Comparison of ENCODE assay signal across 8 cellular contexts in genomic region chr11:55942785-55943392, GRCh38. TPM values are rescaled to one million over a fixed set of nuclear protein-coding genes. Genes with fewer than 3 reads are reported as not detected.
DNase-seq lines count a peak whose midpoint lies in the region; ATAC-seq and TF ChIP-seq lines count a peak whose summit lies in the region.

No MANE protein-coding gene starts in this region.

- no peaks in the 10 kb centered on the region for H3K36me3 Mint-ChIP-seq in Caco-2 (ENCODE audit: insufficient read depth, unreplicated experiment)
- H3K36me3 Mint-ChIP-seq in activated T-helper 1 cell treated with anti-CD3 and anti-CD28 coated beads, Interleukin-12 subunit alpha, Interleukin-12 subunit beta, Interleukin-2, Interleukin-4 antibody, amounts not matched to agents 30 ng/mL and 10 ng/mL and 1 ng/mL, durations not matched to agents 14 hours and 24 hours and 36 hours (ENCODE audit: low read depth): no peaks in the 10 kb centered on the region

- POLR2A ChIA-PET in Caco-2 (lab: Charles Lee): no interaction called here

- H3K4me3 Mint-ChIP-seq in Caco-2 (ENCODE audit: unreplicated experiment): no peak overlapping the region
- H3K4me3 Mint-ChIP-seq in activated T-helper 1 cell treated with anti-CD3 and anti-CD28 coated beads, Interleukin-12 subunit alpha, Interleukin-12 subunit beta, Interleukin-2, Interleukin-4 antibody, amounts not matched to agents 30 ng/mL and 10 ng/mL and 1 ng/mL, durations not matched to agents 14 hours and 24 hours and 36 hours: no peak overlapping the region

- no TSS peak for BruUV-seq in Caco-2 (replicated peaks; lab: Mats Ljungman, UMichigan)

- no peaks in the 10 kb centered on the region for H3K9me3 ChIP-seq in Caco-2

- H3K4me1 ChIP-seq in Caco-2: peaks cover 5% of the 10 kb centered on the region; the same call in 1 of the 2 replicates

- peak in 1 of 2 experiments; percentile 57 for DNase-seq in Caco-2
- peak; percentile 4 for DNase-seq in H7
- DNase-seq in NCI-H69 (lab: John Stamatoyannopoulos, UW): peak; percentile 25
- peak; percentile 3 for DNase-seq in epithelial cell of proximal tubule (ENCODE audit: low read depth)
- peak; percentile 81 for DNase-seq in superior temporal gyrus (ENCODE audit: extremely low spot score)
- DNase-seq in activated T-helper 1 cell treated with anti-CD3 and anti-CD28 coated beads, Interleukin-12 subunit alpha, Interleukin-12 subunit beta, Interleukin-2, Interleukin-4 antibody, amounts not matched to agents 30 ng/mL and 10 ng/mL and 1 ng/mL, durations not matched to agents 14 hours and 24 hours and 36 hours (ENCODE audit: low spot score): no peak

- H3K4me3 ChIP-seq in Caco-2 (ENCODE audit: low read depth, low read length) (no peak overlapping the region), H7 (ENCODE audit: insufficient read depth, low read depth, low read length) (no peak overlapping the region), epithelial cell of proximal tubule (ENCODE audit: low read depth, low read length) (no peak overlapping the region)

- H3K27me3 ChIP-seq in Caco-2 (replicated peaks; ENCODE audit: control insufficient read depth, insufficient read depth, low read length) (no peaks in the 10 kb centered on the region), H7 (ENCODE audit: control insufficient read depth, insufficient read depth, low read length) (no peaks in the 10 kb centered on the region)

- intact Hi-C loops in Caco-2 (cut with micrococcal nuclease; ENCODE audit: unreplicated experiment): loop anchor here (1.0 to 10.0 kb wide), 3 partner anchors 146 to 840 kb away; no protein-coding TSS in a partner anchor
- intact Hi-C loops in activated T-helper 1 cell treated with anti-CD3 and anti-CD28 coated beads, Interleukin-12 subunit alpha, Interleukin-12 subunit beta, Interleukin-2, Interleukin-4 antibody, amounts not matched to agents 30 ng/mL and 10 ng/mL and 1 ng/mL, durations not matched to agents 14 hours and 24 hours and 36 hours (cut with micrococcal nuclease): loop anchor here (2.0 kb wide), 1 partner anchor 840 kb away; no protein-coding TSS in a partner anchor

- CTCF ChIA-PET in Caco-2 (lab: Charles Lee): no interaction called here

- H3K36me3 ChIP-seq in Caco-2 (ENCODE audit: control insufficient read depth, insufficient read depth, low read length): no peaks in the 10 kb centered on the region
- no peaks in the 10 kb centered on the region for H3K36me3 ChIP-seq in H7 (replicated peaks; ENCODE audit: control insufficient read depth, insufficient read depth, low read length)

- H3K27me3 Mint-ChIP-seq in Caco-2 (ENCODE audit: insufficient read depth, unreplicated experiment): peaks cover 2% of the 10 kb centered on the region
- no peaks in the 10 kb centered on the region for H3K27me3 Mint-ChIP-seq in activated T-helper 1 cell treated with anti-CD3 and anti-CD28 coated beads, Interleukin-12 subunit alpha, Interleukin-12 subunit beta, Interleukin-2, Interleukin-4 antibody, amounts not matched to agents 30 ng/mL and 10 ng/mL and 1 ng/mL, durations not matched to agents 14 hours and 24 hours and 36 hours (ENCODE audit: insufficient read depth)

- TF ChIP-seq CTCF in Caco-2 (IDR thresholded peaks at IDR 0.05; ENCODE audit: insufficient read depth in 1 of 2, low read depth in 1 of 2, low read length in 1 of 2, severe bottlenecking in 1 of 2, unreplicated experiment in 1 of 2) (peak; percentile 55 to 65), epithelial cell of proximal tubule (conservative IDR thresholded peaks at IDR 0.05; ENCODE audit: low read depth, low read length) (peak; percentile 54)

- no peaks in the 10 kb centered on the region for H3K4me1 Mint-ChIP-seq in Caco-2 (ENCODE audit: low read depth, unreplicated experiment)
- no peaks in the 10 kb centered on the region for H3K4me1 Mint-ChIP-seq in activated T-helper 1 cell treated with anti-CD3 and anti-CD28 coated beads, Interleukin-12 subunit alpha, Interleukin-12 subunit beta, Interleukin-2, Interleukin-4 antibody, amounts not matched to agents 30 ng/mL and 10 ng/mL and 1 ng/mL, durations not matched to agents 14 hours and 24 hours and 36 hours (ENCODE audit: low read depth)

- H3K9me3 Mint-ChIP-seq in Caco-2 (ENCODE audit: unreplicated experiment): no peaks in the 10 kb centered on the region
- no peaks in the 10 kb centered on the region for H3K9me3 Mint-ChIP-seq in activated T-helper 1 cell treated with anti-CD3 and anti-CD28 coated beads, Interleukin-12 subunit alpha, Interleukin-12 subunit beta, Interleukin-2, Interleukin-4 antibody, amounts not matched to agents 30 ng/mL and 10 ng/mL and 1 ng/mL, durations not matched to agents 14 hours and 24 hours and 36 hours

- H3K27ac Mint-ChIP-seq in Caco-2 (ENCODE audit: unreplicated experiment): no peak overlapping the region
- H3K27ac Mint-ChIP-seq in activated T-helper 1 cell treated with anti-CD3 and anti-CD28 coated beads, Interleukin-12 subunit alpha, Interleukin-12 subunit beta, Interleukin-2, Interleukin-4 antibody, amounts not matched to agents 30 ng/mL and 10 ng/mL and 1 ng/mL, durations not matched to agents 14 hours and 24 hours and 36 hours: no peak overlapping the region

- no peak for ATAC-seq in GM19397 (IDR thresholded peaks at IDR 0.05; ENCODE audit: unreplicated experiment)
- no peak for ATAC-seq in HG02588 (IDR thresholded peaks at IDR 0.05; ENCODE audit: unreplicated experiment)

RNA-seq across cellular contexts. Expression of gene OR5I1, which starts 6.7 kb away (rescaled TPM):
- total RNA-seq in Caco-2 (2022) (not detected in 2 replicates), epithelial cell of proximal tubule (not detected in 2 replicates)
- not detected in 2 replicates for total RNA-seq in H7 (2014; rRNA removed; shearing (Covaris generic))
- total RNA-seq in activated T-helper 1 cell treated with anti-CD3 and anti-CD28 coated beads, Interleukin-12 subunit alpha, Interleukin-12 subunit beta, Interleukin-2, Interleukin-4 antibody, amounts not matched to agents 30 ng/mL and 10 ng/mL and 1 ng/mL, durations not matched to agents 14 hours and 24 hours and 36 hours: not detected in 2 replicates

RNA-seq across cellular contexts. Expression of gene OR10AG1, which starts 26.9 kb away (rescaled TPM):
- not detected in 2 replicates for total RNA-seq in Caco-2 (2022)
- total RNA-seq in H7 (2014; rRNA removed; shearing (Covaris generic)): not detected in 2 replicates
- not detected in 2 replicates for total RNA-seq in epithelial cell of proximal tubule
- total RNA-seq in activated T-helper 1 cell treated with anti-CD3 and anti-CD28 coated beads, Interleukin-12 subunit alpha, Interleukin-12 subunit beta, Interleukin-2, Interleukin-4 antibody, amounts not matched to agents 30 ng/mL and 10 ng/mL and 1 ng/mL, durations not matched to agents 14 hours and 24 hours and 36 hours: not detected in 2 replicates

RNA-seq across cellular contexts. Expression of gene OR5W2, which starts 28.5 kb away (rescaled TPM):
- total RNA-seq in Caco-2 (2022) (not detected in 2 replicates), epithelial cell of proximal tubule (not detected in 2 replicates)
- total RNA-seq in H7 (2014; rRNA removed; shearing (Covaris generic)): not detected in 2 replicates
- not detected in 2 replicates for total RNA-seq in activated T-helper 1 cell treated with anti-CD3 and anti-CD28 coated beads, Interleukin-12 subunit alpha, Interleukin-12 subunit beta, Interleukin-2, Interleukin-4 antibody, amounts not matched to agents 30 ng/mL and 10 ng/mL and 1 ng/mL, durations not matched to agents 14 hours and 24 hours and 36 hours

RNA-seq across cellular contexts. Expression of gene OR5F1, which starts 51.5 kb away (rescaled TPM):
- total RNA-seq in Caco-2 (2022) (not detected in 2 replicates), epithelial cell of proximal tubule (not detected in 2 replicates)
- total RNA-seq in H7 (2014; rRNA removed; shearing (Covaris generic)): not detected in 2 replicates
- total RNA-seq in activated T-helper 1 cell treated with anti-CD3 and anti-CD28 coated beads, Interleukin-12 subunit alpha, Interleukin-12 subunit beta, Interleukin-2, Interleukin-4 antibody, amounts not matched to agents 30 ng/mL and 10 ng/mL and 1 ng/mL, durations not matched to agents 14 hours and 24 hours and 36 hours: not detected in 2 replicates

RNA-seq across cellular contexts. Expression of gene TRIM51, which starts 59.8 kb away (rescaled TPM):
- total RNA-seq in Caco-2 (2022): not detected in 2 replicates
- not detected in 2 replicates for total RNA-seq in H7 (2014; rRNA removed; shearing (Covaris generic))
- total RNA-seq in epithelial cell of proximal tubule: not detected in 2 replicates
- total RNA-seq in activated T-helper 1 cell treated with anti-CD3 and anti-CD28 coated beads, Interleukin-12 subunit alpha, Interleukin-12 subunit beta, Interleukin-2, Interleukin-4 antibody, amounts not matched to agents 30 ng/mL and 10 ng/mL and 1 ng/mL, durations not matched to agents 14 hours and 24 hours and 36 hours: not detected in 2 replicates
